15 cellular contexts compared by ENCODE assay signal in the genomic region with DNA sequence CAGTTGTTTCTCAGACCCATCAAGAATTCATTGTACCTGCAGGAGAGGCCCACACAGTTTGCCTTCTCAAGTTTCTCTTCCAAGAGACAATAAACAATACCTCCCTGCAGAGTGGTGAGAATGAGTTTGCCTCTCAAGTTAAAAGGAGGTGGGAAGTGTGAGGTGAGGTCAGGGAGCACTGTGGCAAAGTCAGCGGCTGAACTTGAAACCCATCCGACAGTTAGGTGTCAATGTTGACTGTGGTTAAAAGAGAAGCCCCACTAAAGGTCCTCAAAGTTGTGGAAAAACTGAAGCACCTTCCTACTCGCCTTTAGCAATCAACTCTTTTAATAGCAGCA.
DNase-seq lines count a peak whose midpoint lies in the region; ATAC-seq, FAIRE-seq and TF ChIP-seq lines count a peak whose summit lies in the region.
"Had no signal": no experiment of that assay in that cellular context is flagged by ENCODE, and none has a peak within 500 bp of the region (broad histone marks: within the 10 kb centered on the region; RNA-seq: fewer than 3 reads in every experiment).

No MANE protein-coding gene starts in this region.

- peaks cover 19% of the 10 kb centered on the region for H3K4me1 ChIP-seq in HUES64 (ENCODE audit: insufficient read depth, low read length)

- H3K27ac Mint-ChIP-seq in activated CD8-positive, alpha-beta T cell treated with anti-CD3 and anti-CD28 coated beads for 36 hours: peak overlapping the region; percentile 26
- H3K27ac Mint-ChIP-seq in activated CD8-positive, alpha-beta T cell treated with anti-CD3 and anti-CD28 coated beads, Interleukin-2, amount 10 ng/mL, durations not matched to agents 7 days and 5 days: no peak overlapping the region
- H3K27ac Mint-ChIP-seq: IgD-negative memory B cell; T-helper 1 cell treated with Interleukin-12 subunit alpha and Interleukin-12 subunit beta and Interleukin-4 antibody, amounts not matched to agents 30 μg/mL and 1 μg/mL, for 36 hours had no signal

- H3K4me3 Mint-ChIP-seq in activated CD8-positive, alpha-beta T cell treated with anti-CD3 and anti-CD28 coated beads for 36 hours: no peak overlapping the region
- no peak overlapping the region for H3K4me3 Mint-ChIP-seq in activated CD8-positive, alpha-beta T cell treated with anti-CD3 and anti-CD28 coated beads, Interleukin-2, amount 10 ng/mL, durations not matched to agents 7 days and 5 days
- H3K4me3 Mint-ChIP-seq: IgD-negative memory B cell; T-helper 1 cell treated with Interleukin-12 subunit alpha and Interleukin-12 subunit beta and Interleukin-4 antibody, amounts not matched to agents 30 μg/mL and 1 μg/mL, for 36 hours had no signal

- peak; percentile 7 for FAIRE-seq in bronchial epithelial cell (lab: Jason Lieb, UNC)

- peak; percentile 83 for ATAC-seq in activated CD8-positive, alpha-beta T cell treated with anti-CD3 and anti-CD28 coated beads for 36 hours
- ATAC-seq in activated CD8-positive, alpha-beta T cell treated with anti-CD3 and anti-CD28 coated beads, Interleukin-2, amount 10 ng/mL, durations not matched to agents 7 days and 5 days: no peak
- ATAC-seq in SK-N-SH treated with all-trans-retinoic acid at 6 μM for 48 hours: no peak

- intact Hi-C loops in activated CD8-positive, alpha-beta T cell treated with anti-CD3 and anti-CD28 coated beads for 36 hours (cut with micrococcal nuclease): no loop called here

- 12% methylated on average over 3 of the region's 3 CpGs for whole genome bisulfite sequencing in HUES64

- no peaks in the 10 kb centered on the region for H3K9me3 ChIP-seq in HUES64 (ENCODE audit: insufficient read depth, low read depth, low read length)
- H3K9me3 ChIP-seq: esophagus squamous epithelium had no signal

- no peaks in the 10 kb centered on the region for H3K9me3 Mint-ChIP-seq in activated CD8-positive, alpha-beta T cell treated with anti-CD3 and anti-CD28 coated beads for 36 hours
- no peaks in the 10 kb centered on the region for H3K9me3 Mint-ChIP-seq in activated CD8-positive, alpha-beta T cell treated with anti-CD3 and anti-CD28 coated beads, Interleukin-2, amount 10 ng/mL, durations not matched to agents 7 days and 5 days (ENCODE audit: insufficient read depth)
- H3K9me3 Mint-ChIP-seq: IgD-negative memory B cell; T-helper 1 cell treated with Interleukin-12 subunit alpha and Interleukin-12 subunit beta and Interleukin-4 antibody, amounts not matched to agents 30 μg/mL and 1 μg/mL, for 36 hours had no signal

- no peaks in the 10 kb centered on the region for H3K36me3 Mint-ChIP-seq in activated CD8-positive, alpha-beta T cell treated with anti-CD3 and anti-CD28 coated beads for 36 hours (ENCODE audit: low read depth)
- no peaks in the 10 kb centered on the region for H3K36me3 Mint-ChIP-seq in activated CD8-positive, alpha-beta T cell treated with anti-CD3 and anti-CD28 coated beads, Interleukin-2, amount 10 ng/mL, durations not matched to agents 7 days and 5 days (ENCODE audit: low read depth)

- peak overlapping the region; percentile 70; the same call in 1 of the 2 replicates for H3K27ac ChIP-seq in HUES64 (ENCODE audit: low read depth, low read length)
- H3K27ac ChIP-seq: coronary artery, esophagus squamous epithelium had no signal

- POLR2A ChIA-PET in activated CD8-positive, alpha-beta T cell treated with anti-CD3 and anti-CD28 coated beads for 36 hours (lab: Charles Lee): no interaction called here
- POLR2A ChIA-PET in activated CD8-positive, alpha-beta T cell treated with anti-CD3 and anti-CD28 coated beads, Interleukin-2, amount 10 ng/mL, durations not matched to agents 7 days and 5 days (lab: Charles Lee): no interaction called here

- no peak for TF ChIP-seq CTCF in activated CD8-positive, alpha-beta T cell treated with anti-CD3 and anti-CD28 coated beads for 36 hours (IDR thresholded peaks at IDR 0.05)
- TF ChIP-seq CTCF in bronchial epithelial cell (IDR thresholded peaks at IDR 0.05; ENCODE audit: insufficient read depth, low read length, severe bottlenecking) (no peak), GM20000 (IDR thresholded peaks at IDR 0.05; ENCODE audit: extremely low read depth, missing control alignments) (no peak)

- CTCF ChIA-PET in activated CD8-positive, alpha-beta T cell treated with anti-CD3 and anti-CD28 coated beads for 36 hours (lab: Charles Lee): interaction anchor here (2.4 kb wide), 1 partner anchor 166 kb away, joined by 11 read pairs; no protein-coding TSS in a partner anchor
- CTCF ChIA-PET in activated CD8-positive, alpha-beta T cell treated with anti-CD3 and anti-CD28 coated beads, Interleukin-2, amount 10 ng/mL, durations not matched to agents 7 days and 5 days (lab: Charles Lee): no interaction called here

- H3K9ac ChIP-seq in HUES64 (ENCODE audit: low read depth, low read length): no peak overlapping the region

- no peaks in the 10 kb centered on the region for H3K36me3 ChIP-seq in HUES64 (ENCODE audit: insufficient read depth, low read length)
- no peaks in the 10 kb centered on the region for H3K36me3 ChIP-seq in bronchial epithelial cell (ENCODE audit: control insufficient read depth, insufficient read depth, low read length)
- H3K36me3 ChIP-seq: esophagus squamous epithelium had no signal

- H3K27me3 Mint-ChIP-seq in activated CD8-positive, alpha-beta T cell treated with anti-CD3 and anti-CD28 coated beads for 36 hours: peaks cover 12% of the 10 kb centered on the region
- H3K27me3 Mint-ChIP-seq in activated CD8-positive, alpha-beta T cell treated with anti-CD3 and anti-CD28 coated beads, Interleukin-2, amount 10 ng/mL, durations not matched to agents 7 days and 5 days (ENCODE audit: low read depth): peaks cover 11% of the 10 kb centered on the region

- peak overlapping the region; percentile 33 for H3K4me3 ChIP-seq in HUES64 (ENCODE audit: low read length)
- no peak overlapping the region for H3K4me3 ChIP-seq in bronchial epithelial cell (ENCODE audit: low read depth, low read length)
- H3K4me3 ChIP-seq: coronary artery, esophagus squamous epithelium had no signal

- H3K27me3 ChIP-seq in HUES64 (ENCODE audit: insufficient read depth, low read length): no peaks in the 10 kb centered on the region
- H3K27me3 ChIP-seq in bronchial epithelial cell (ENCODE audit: control insufficient read depth, insufficient read depth, low read length): no peaks in the 10 kb centered on the region

- peaks cover 21% of the 10 kb centered on the region for H3K4me1 Mint-ChIP-seq in activated CD8-positive, alpha-beta T cell treated with anti-CD3 and anti-CD28 coated beads for 36 hours (ENCODE audit: low read depth)
- H3K4me1 Mint-ChIP-seq in activated CD8-positive, alpha-beta T cell treated with anti-CD3 and anti-CD28 coated beads, Interleukin-2, amount 10 ng/mL, durations not matched to agents 7 days and 5 days (ENCODE audit: low read depth): peaks cover 15% of the 10 kb centered on the region
- H3K4me1 Mint-ChIP-seq: IgD-negative memory B cell had no signal

- peak; percentile 61 for DNase-seq in activated CD8-positive, alpha-beta T cell treated with anti-CD3 and anti-CD28 coated beads for 36 hours
- no peak for DNase-seq in activated CD8-positive, alpha-beta T cell treated with anti-CD3 and anti-CD28 coated beads, Interleukin-2, amount 10 ng/mL, durations not matched to agents 7 days and 5 days
- DNase-seq in bronchial epithelial cell (ENCODE audit: low read depth) (no peak), DMS 273 treated with DMSO at 0.1 percent for 48 hours (lab: John Stamatoyannopoulos, UW) (no peak), GM20000 (ENCODE audit: low spot score) (no peak)
- DNase-seq in stimulated activated CD4-positive, alpha-beta T cell treated with anti-CD3 and anti-CD28 coated beads, Interleukin-4, amount 100 ng/mL, for 48 hours (ENCODE audit: low read depth in 2 of 2): peak; percentile 6 to 38
- DNase-seq: esophagus squamous epithelium, hippocampal formation, NCI-H1417 treated with DMSO at 0.1 percent for 48 hours, NCI-H524 had no signal

TF ChIP-seq in SK-N-SH treated with all-trans-retinoic acid at 6 μM for 48 hours, 23 proteins besides CTCF, POLR2A, EP300 and RAD21:
- TF ChIP-seq ARNTL (CRISPR knock-in tag; IDR thresholded peaks at IDR 0.05; ENCODE audit: borderline replicate concordance, low read depth) (no peak), ZFP30 (CRISPR knock-in tag; IDR thresholded peaks at IDR 0.05) (no peak), ZNF70 (CRISPR knock-in tag; IDR thresholded peaks at IDR 0.05) (no peak)
- TF ChIP-seq, protein P1, sequence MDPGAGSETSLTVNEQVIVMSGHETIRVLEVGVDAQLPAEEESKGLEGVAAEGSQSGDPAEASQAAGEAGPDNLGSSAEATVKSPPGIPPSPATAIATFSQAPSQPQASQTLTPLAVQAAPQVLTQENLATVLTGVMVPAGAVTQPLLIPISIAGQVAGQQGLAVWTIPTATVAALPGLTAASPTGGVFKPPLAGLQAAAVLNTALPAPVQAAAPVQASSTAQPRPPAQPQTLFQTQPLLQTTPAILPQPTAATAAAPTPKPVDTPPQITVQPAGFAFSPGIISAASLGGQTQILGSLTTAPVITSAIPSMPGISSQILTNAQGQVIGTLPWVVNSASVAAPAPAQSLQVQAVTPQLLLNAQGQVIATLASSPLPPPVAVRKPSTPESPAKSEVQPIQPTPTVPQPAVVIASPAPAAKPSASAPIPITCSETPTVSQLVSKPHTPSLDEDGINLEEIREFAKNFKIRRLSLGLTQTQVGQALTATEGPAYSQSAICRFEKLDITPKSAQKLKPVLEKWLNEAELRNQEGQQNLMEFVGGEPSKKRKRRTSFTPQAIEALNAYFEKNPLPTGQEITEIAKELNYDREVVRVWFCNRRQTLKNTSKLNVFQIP (CRISPR knock-in tag; IDR thresholded peaks at IDR 0.05; ENCODE audit: borderline replicate concordance, low read depth): no peak

Comparison
In these comparisons a context has a peak if more than half of its experiments do, and no peak if none do; other contexts are left out.
1. DNase-seq: peak in activated CD8-positive, alpha-beta T cell treated with anti-CD3 and anti-CD28 coated beads for 36 hours (single experiment) and stimulated activated CD4-positive, alpha-beta T cell treated with anti-CD3 and anti-CD28 coated beads, Interleukin-4, amount 100 ng/mL, for 48 hours (2 of 2); none in activated CD8-positive, alpha-beta T cell treated with anti-CD3 and anti-CD28 coated beads, Interleukin-2, amount 10 ng/mL, durations not matched to agents 7 days and 5 days (single experiment), bronchial epithelial cell (single experiment), DMS 273 treated with DMSO at 0.1 percent for 48 hours (single experiment) and GM20000 (single experiment).